In the genomic region with DNA sequence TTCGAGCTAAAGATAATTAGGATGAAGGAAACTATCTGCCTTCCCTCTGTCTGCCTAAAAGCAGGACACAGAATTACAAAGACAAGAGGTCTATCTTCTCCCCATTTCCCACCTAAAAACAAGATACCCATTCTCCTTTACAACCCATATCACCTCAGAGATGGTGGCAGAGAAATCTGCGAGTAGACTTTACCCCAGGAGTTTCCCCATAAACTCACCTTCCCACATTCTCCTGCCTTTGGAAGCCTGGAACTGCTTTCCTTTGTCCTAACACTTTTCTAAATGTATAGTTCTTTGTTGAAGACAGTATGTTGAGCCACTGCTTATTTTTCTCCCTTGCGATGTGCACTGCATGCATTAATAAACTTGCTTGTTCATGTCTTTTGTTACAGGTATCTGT, we compare ENCODE assay signal across 16 cellular contexts. TPM values are rescaled to one million over a fixed set of nuclear protein-coding genes. Genes with fewer than 3 reads are reported as not detected.
A peak's percentile ranks its signal among the peaks of the same experiment; 100 is the strongest.
DNase-seq lines count a peak whose midpoint lies in the region; ATAC-seq and TF ChIP-seq lines count a peak whose summit lies in the region.
"Had no signal": no experiment of that assay in that cellular context is flagged by ENCODE, and none has a peak within 500 bp of the region (broad histone marks: within the 10 kb centered on the region; RNA-seq: fewer than 3 reads in every experiment).

No MANE protein-coding gene starts in this region.

- no peaks in the 10 kb centered on the region for H3K4me1 Mint-ChIP-seq in T-cell
- H3K4me1 Mint-ChIP-seq: B cell had no signal

- H3K36me3 Mint-ChIP-seq in T-cell, result no peaks in the 10 kb centered on the region
- H3K36me3 Mint-ChIP-seq: CD8-positive, alpha-beta T cell had no signal

- H3K4me1 ChIP-seq in A673 (ENCODE audit: insufficient read depth, low read length, poor library complexity, severe bottlenecking), result peaks cover 38% of the 10 kb centered on the region

- no peaks in the 10 kb centered on the region for H3K36me3 ChIP-seq in A673 (ENCODE audit: insufficient read depth, low read length, poor library complexity, severe bottlenecking)
- H3K36me3 ChIP-seq: BLaER1 treated with 17β-estradiol and CSF1 and Interleukin-3, amounts not matched to agents 10 nM and 100 nM had no signal

- CTCF ChIA-PET in A673 (lab: Charles Lee), result no interaction called here
- CTCF ChIA-PET in T-cell (lab: Charles Lee), result no interaction called here

- intact Hi-C loops in A673 (cut with micrococcal nuclease; ENCODE audit: unreplicated experiment), result no loop called here

- TF ChIP-seq CTCF in A673 (conservative IDR thresholded peaks at IDR 0.05; ENCODE audit: low read depth, low read length), result no peak

- H3K27ac Mint-ChIP-seq in T-cell, result no peak overlapping the region
- H3K27ac Mint-ChIP-seq: B cell; CD8-positive, alpha-beta T cell; GM23338 had no signal

- POLR2A ChIA-PET in A673 (lab: Charles Lee; ENCODE audit: low non-redundant PET), result no interaction called here
- POLR2A ChIA-PET in T-cell (lab: Charles Lee), result no interaction called here

- ATAC-seq in T-cell (replicated peaks in 1 of 4), result no peak
- ATAC-seq in GM19351 (IDR thresholded peaks at IDR 0.05; ENCODE audit: unreplicated experiment), result no peak
- ATAC-seq: CD8-positive, alpha-beta T cell; GM23338 had no signal

- H3K27me3 ChIP-seq in A673 (replicated peaks; ENCODE audit: insufficient read depth, low read depth, low read length, poor library complexity) (no peaks in the 10 kb centered on the region), layer of hippocampus (ENCODE audit: control insufficient read depth, insufficient read depth, low read length) (no peaks in the 10 kb centered on the region)
- H3K27me3 ChIP-seq: BLaER1 treated with 17β-estradiol and CSF1 and Interleukin-3, amounts not matched to agents 10 nM and 100 nM had no signal

- H3K4me3 Mint-ChIP-seq in T-cell, result no peak overlapping the region
- H3K4me3 Mint-ChIP-seq: B cell; CD8-positive, alpha-beta T cell; GM23338 had no signal

- DNase-seq in A673 (ENCODE audit: low spot score), result no peak
- DNase-seq in caudate nucleus (lab: John Stamatoyannopoulos, UW), result no peak
- DNase-seq in substantia nigra (lab: John Stamatoyannopoulos, UW), result no peak
- DNase-seq in T-cell, result no peak
- no peak for DNase-seq in hepatic stellate cell (ENCODE audit: low spot score)
- DNase-seq in NK-92 treated with Interleukin-12 subunit alpha and Interleukin-12 subunit beta, amount 100 ng/mL, for 24 hours (lab: John Stamatoyannopoulos, UW), result no peak
- DNase-seq: CD8-positive, alpha-beta T cell; DMS 273 treated with DMSO at 0.1 percent for 48 hours; HCEC 1CT had no signal

- no peaks in the 10 kb centered on the region for H3K9me3 Mint-ChIP-seq in T-cell
- H3K9me3 Mint-ChIP-seq: CD8-positive, alpha-beta T cell; GM23338 had no signal

- H3K4me3 ChIP-seq in A673 (ENCODE audit: low read depth, low read length, poor library complexity, severe bottlenecking), result no peak overlapping the region
- H3K4me3 ChIP-seq: BLaER1 treated with 17β-estradiol and CSF1 and Interleukin-3, amounts not matched to agents 10 nM and 100 nM; GM23338 had no signal

- H3K27ac ChIP-seq in A673 (ENCODE audit: low read depth, low read length, poor library complexity, severe bottlenecking) (peak overlapping the region; percentile 17), caudate nucleus (ENCODE audit: low read depth, low read length) (peak overlapping the region; percentile 30), layer of hippocampus (ENCODE audit: low read depth, low read length) (peak overlapping the region; percentile 33), substantia nigra (ENCODE audit: low read depth, low read length, poor library complexity, severe bottlenecking) (peak overlapping the region; percentile 47)
- H3K27ac ChIP-seq: 22Rv1; BLaER1 treated with 17β-estradiol and CSF1 and Interleukin-3, amounts not matched to agents 10 nM and 100 nM; HL-60 had no signal

- no TSS peak for BruUV-seq in A673 (replicated peaks; lab: Mats Ljungman, UMichigan)

- H3K9me3 ChIP-seq in A673 (ENCODE audit: low read depth, low read length, poor library complexity, severe bottlenecking), result no peaks in the 10 kb centered on the region
- H3K9me3 ChIP-seq: BLaER1 treated with 17β-estradiol and CSF1 and Interleukin-3, amounts not matched to agents 10 nM and 100 nM had no signal

- peaks cover 12 to 27% of the 10 kb centered on the region in 2 donors for H3K27me3 Mint-ChIP-seq in T-cell

RNA-seq across cellular contexts. Expression of a gene that starts 8.0 kb away (rescaled TPM):
- total RNA-seq in A673 (2021) (39.9 and 40.6 TPM in 2 replicates), T-cell (under 1 TPM; 0.35 to 0.80 (median 0.44) TPM)
- total RNA-seq: CD8-positive, alpha-beta T cell had no signal

Comparison
In these comparisons a context has a peak if more than half of its experiments do, and no peak if none do; other contexts are left out.
1. RNA of a gene that starts 8.0 kb away (total RNA-seq): 39.9 to 40.6 TPM in A673; 0.35 to 0.80 TPM in T-cell; every median in the first group is over 10 times any median in the second.
2. Peak in every context shown above with its lines, with median percentiles within 50 percentile points of each other: H3K27ac ChIP-seq.